Comparison of ENCODE assay signal across 7 cellular contexts in the genomic region with DNA sequence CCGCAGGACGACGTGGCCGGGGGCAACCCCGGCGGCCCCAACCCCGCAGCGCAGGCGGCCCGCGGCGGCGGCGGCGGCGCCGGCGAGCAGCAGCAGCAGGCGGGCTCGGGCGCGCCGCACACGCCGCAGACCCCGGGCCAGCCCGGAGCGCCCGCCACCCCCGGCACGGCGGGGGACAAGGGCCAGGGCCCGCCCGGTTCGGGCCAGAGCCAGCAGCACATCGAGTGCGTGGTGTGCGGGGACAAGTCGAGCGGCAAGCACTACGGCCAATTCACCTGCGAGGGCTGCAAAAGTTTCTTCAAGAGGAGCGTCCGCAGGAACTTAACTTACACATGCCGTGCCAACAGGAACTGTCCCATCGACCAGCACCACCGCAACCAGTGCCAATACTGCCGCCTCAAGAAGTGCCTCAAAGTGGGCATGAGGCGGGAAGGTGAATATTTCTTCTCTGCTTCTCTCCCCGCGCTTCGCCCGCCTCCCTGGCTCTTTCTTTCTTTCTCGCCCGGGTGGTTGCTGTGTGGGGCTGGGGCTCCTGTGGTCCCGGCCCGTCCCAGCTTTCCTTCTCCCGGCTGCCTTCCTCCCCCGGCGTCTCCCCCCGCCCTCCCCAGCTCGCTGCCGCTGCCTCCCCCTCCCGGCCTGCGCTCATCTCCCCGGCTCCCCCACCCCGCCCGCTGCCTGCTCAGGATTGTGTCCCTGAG. TPM values are rescaled to one million over a fixed set of nuclear protein-coding genes. Genes with fewer than 3 reads are reported as not detected.
DNase-seq lines count a peak whose midpoint lies in the region; ATAC-seq lines count a peak whose summit lies in the region.

No MANE protein-coding gene starts in this region.

- DNase-seq in GM03348 (ENCODE audit: low spot score) (peak; percentile 80), NCI-H460 (ENCODE audit: extremely low read depth, low read depth) (peak; percentile 26), dedifferentiated amniotic fluid mesenchymal stem cell (ENCODE audit: extremely low spot score) (peak; percentile 46), mesenteric fat pad (ENCODE audit: low spot score) (no peak), AML-193 (lab: John Stamatoyannopoulos, UW) (no peak)

- no peaks in the 10 kb centered on the region for H3K9me3 ChIP-seq in muscle layer of duodenum (ENCODE audit: control insufficient read depth in 1 of 2, low read length in 2 of 2)

- H3K27me3 ChIP-seq in muscle layer of duodenum (ENCODE audit: low read depth, low read length): peaks cover 49% of the 10 kb centered on the region

- peaks cover 0 to 41% of the 10 kb centered on the region in 2 donors for H3K4me1 ChIP-seq in muscle layer of duodenum (ENCODE audit: control insufficient read depth in 1 of 2, insufficient read depth in 2 of 2, low read length in 2 of 2)

- no peak for ATAC-seq in GM19023 (IDR thresholded peaks at IDR 0.05; ENCODE audit: unreplicated experiment)

- no peaks in the 10 kb centered on the region for H3K36me3 ChIP-seq in muscle layer of duodenum (ENCODE audit: control insufficient read depth in 1 of 2, insufficient read depth in 2 of 2, low read length in 2 of 2)

- peak overlapping the region; percentile 44 to 63 for H3K4me3 ChIP-seq in muscle layer of duodenum (ENCODE audit: low read depth in 1 of 2, low read length in 2 of 2)

- H3K27ac ChIP-seq in muscle layer of duodenum (ENCODE audit: low read length): no peak overlapping the region

RNA-seq across cellular contexts. Expression of a gene that starts 2.2 kb away (rescaled TPM):
- 17.8 and 18.4 TPM in 2 replicates for total RNA-seq in NCI-H460 (2014; rRNA removed; shearing (Covaris generic))
- 30.5 and 51.6 TPM in 2 replicates for polyA plus RNA-seq in NCI-H460 (2014; cell fraction: nucleus; rRNA removed)
- total RNA-seq in mesenteric fat pad: 71.5 TPM

RNA-seq across cellular contexts. Expression of a gene that starts 4.2 kb away (rescaled TPM):
- total RNA-seq in NCI-H460 (2014; rRNA removed; shearing (Covaris generic)): 17.0 and 17.7 TPM in 2 replicates
- polyA plus RNA-seq in NCI-H460 (2014; cell fraction: nucleus; rRNA removed): 3.0 and 9.9 TPM in 2 replicates
- 23.2 TPM for total RNA-seq in mesenteric fat pad

Comparison
In these comparisons a context has a peak if more than half of its experiments do, and no peak if none do; other contexts are left out.
1. DNase-seq: peak in GM03348 (single experiment), NCI-H460 (single experiment) and dedifferentiated amniotic fluid mesenchymal stem cell (single experiment); none in mesenteric fat pad (single experiment) and AML-193 (0 of 2).